1 cellular context compared by ENCODE assay signal in the genomic region with DNA sequence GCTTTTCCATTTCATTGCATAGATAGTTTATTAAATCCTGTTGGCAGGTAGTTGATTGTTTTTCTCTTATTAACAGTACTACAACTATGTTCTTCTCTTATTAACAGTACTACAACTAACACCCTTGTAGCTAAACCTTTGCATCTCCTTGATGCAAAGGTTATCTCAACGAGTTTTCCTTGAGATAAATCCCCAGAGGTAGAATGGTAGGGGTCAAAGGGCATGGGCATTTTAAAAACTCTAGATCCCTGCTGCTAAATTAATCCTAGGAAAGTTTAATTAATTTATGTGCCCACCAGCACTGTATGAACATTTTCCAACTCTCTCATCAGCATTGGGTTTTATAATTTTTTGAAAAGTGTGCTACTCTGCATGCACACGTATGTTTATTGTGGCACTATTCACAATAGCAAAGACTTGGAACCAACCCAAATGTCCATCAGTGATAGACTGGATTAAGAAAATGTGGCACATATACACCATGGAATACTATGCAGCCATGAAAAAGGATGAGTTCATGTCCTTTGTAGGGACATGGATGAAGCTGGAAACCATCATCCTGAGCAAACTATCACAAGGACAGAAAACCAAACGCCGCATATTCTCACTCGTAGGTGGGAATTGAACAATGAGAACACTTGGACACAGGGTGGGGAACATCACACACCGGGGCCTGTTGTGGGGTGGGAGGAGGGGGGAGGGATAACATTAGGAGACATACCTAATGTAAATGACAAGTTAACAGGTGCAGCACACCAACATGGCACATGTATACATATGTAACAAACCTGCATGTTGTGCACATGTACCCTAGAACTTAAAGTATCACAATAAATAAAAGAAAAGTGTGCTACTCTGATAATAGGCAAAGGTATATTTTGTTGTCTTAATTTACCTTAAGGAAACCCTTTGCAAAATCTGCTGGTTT. TPM values are rescaled to one million over a fixed set of nuclear protein-coding genes. Genes with fewer than 3 reads are reported as not detected.
"Had no signal": no experiment of that assay in that cellular context is flagged by ENCODE, and none has a peak within 500 bp of the region (broad histone marks: within the 10 kb centered on the region; RNA-seq: fewer than 3 reads in every experiment).

No MANE protein-coding gene starts in this region.

RNA-seq across cellular contexts. Expression of gene IL1R1, which starts 35.5 kb away (rescaled TPM):
- total RNA-seq: activated B cell treated with CpG ODN at 0.5 μM for 24 hours had no signal
